8 cellular contexts compared by ENCODE assay signal in the genomic region with DNA sequence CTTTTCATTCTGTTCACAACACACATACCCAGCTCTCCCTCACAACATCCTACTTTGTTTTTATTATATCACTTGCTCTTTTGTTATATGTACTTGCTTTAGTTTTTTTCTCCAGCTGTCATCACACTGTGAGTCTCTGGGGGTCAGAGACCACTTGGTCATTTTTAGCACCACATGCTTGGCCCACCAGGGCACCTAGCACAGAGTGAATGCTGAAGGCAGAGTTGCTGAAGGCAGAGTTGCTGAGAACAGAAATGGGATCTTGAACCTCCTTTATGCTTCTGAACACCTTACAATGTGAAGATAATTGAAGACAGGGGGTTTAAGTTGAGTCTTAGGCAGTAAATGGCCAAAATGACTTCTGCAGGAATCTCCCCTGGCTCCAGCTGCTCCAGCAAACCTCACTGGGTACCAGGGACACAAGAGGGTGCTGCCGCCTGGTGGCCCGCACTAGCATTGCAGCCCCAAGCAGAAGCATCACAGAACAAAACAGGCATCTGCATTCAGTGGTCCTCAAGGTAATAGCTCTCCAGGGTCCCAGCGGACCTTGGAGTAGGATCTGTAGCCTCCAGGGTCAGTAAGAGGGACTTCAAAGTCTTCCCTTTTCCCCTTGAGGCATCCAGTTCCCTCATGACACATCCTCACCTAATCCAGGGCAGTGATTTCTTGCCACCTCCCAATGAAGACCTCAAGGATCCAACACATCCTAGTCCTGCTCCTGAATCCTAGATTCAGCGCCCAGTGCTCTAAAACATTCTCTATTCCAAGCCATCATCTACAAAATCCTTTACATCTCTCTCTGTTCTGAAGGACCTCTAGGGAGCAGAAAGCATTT.
DNase-seq lines count a peak whose midpoint lies in the region; ATAC-seq, FAIRE-seq and TF ChIP-seq lines count a peak whose summit lies in the region.
"Had no signal": no experiment of that assay in that cellular context is flagged by ENCODE, and none has a peak within 500 bp of the region (broad histone marks: within the 10 kb centered on the region; RNA-seq: fewer than 3 reads in every experiment).

No MANE protein-coding gene starts in this region.

- FAIRE-seq in D721Med (lab: Jason Lieb, UNC), result no peak

- no peak overlapping the region for H3K27ac Mint-ChIP-seq in natural killer cell

- peak; percentile 27 for TF ChIP-seq CTCF in D721Med (IDR thresholded peaks at IDR 0.05; ENCODE audit: insufficient read depth, missing control alignments)
- TF ChIP-seq CTCF in SU-DHL-6 (IDR thresholded peaks at IDR 0.05; ENCODE audit: insufficient read depth, low read length, poor library complexity, severe bottlenecking), result peak; percentile 94
- no peak for TF ChIP-seq CTCF in natural killer cell (IDR thresholded peaks at IDR 0.05)

- no peak for ATAC-seq in natural killer cell

- H2AFZ ChIP-seq in GM23248 (no peak overlapping the region), SU-DHL-6 (ENCODE audit: low read depth, low read length, severe bottlenecking) (no peak overlapping the region)

- H3K27me3 ChIP-seq in GM23248 (replicated peaks; ENCODE audit: insufficient read depth), result no peaks in the 10 kb centered on the region
- no peaks in the 10 kb centered on the region for H3K27me3 ChIP-seq in SU-DHL-6 (ENCODE audit: low read length)

- H3K4me1 Mint-ChIP-seq in natural killer cell, result no peaks in the 10 kb centered on the region

- H3K27ac ChIP-seq in GM23248 (no peak overlapping the region), SU-DHL-6 (ENCODE audit: low read depth, low read length) (no peak overlapping the region)

- H3K79me2 ChIP-seq in GM23248 (ENCODE audit: insufficient read depth) (no peaks in the 10 kb centered on the region), SU-DHL-6 (ENCODE audit: insufficient read depth, low read length) (no peaks in the 10 kb centered on the region)

- no peak overlapping the region for H3K4me3 Mint-ChIP-seq in natural killer cell

- H4K20me1 ChIP-seq in GM23248 (ENCODE audit: insufficient read depth), result no peaks in the 10 kb centered on the region
- no peaks in the 10 kb centered on the region for H4K20me1 ChIP-seq in SU-DHL-6 (ENCODE audit: low read depth, low read length)

- H3K36me3 ChIP-seq in GM23248 (ENCODE audit: low read depth) (no peaks in the 10 kb centered on the region), SU-DHL-6 (ENCODE audit: low read length) (no peaks in the 10 kb centered on the region)
- H3K36me3 ChIP-seq: HAP-1 had no signal

- H3K4me1 ChIP-seq in GM23248 (ENCODE audit: insufficient read depth), result no peaks in the 10 kb centered on the region
- H3K4me1 ChIP-seq: HAP-1 had no signal

- DNase-seq in D721Med (ENCODE audit: insufficient read length, low spot score) (no peak), GM23248 (peak; percentile 10), kidney tubule cell (ENCODE audit: low spot score) (peak; percentile 14), NCI-H187 (lab: John Stamatoyannopoulos, UW) (no peak), natural killer cell (no peak)
- DNase-seq in activated CD4-positive, alpha-beta T cell treated with anti-CD3 and anti-CD28 coated beads for 4 hours, result no peak

- 1 to 3% methylated on average over 4 of the region's 4 CpGs for WGBS in GM23248 (ENCODE audit: low coverage in 1 of 2, low lambda C conversion rate in 2 of 2, missing lambda C conversion rate in 2 of 2), 2 experiments

- no peaks in the 10 kb centered on the region for H3K9me2 ChIP-seq in GM23248 (ENCODE audit: insufficient read depth)
- H3K9me2 ChIP-seq in SU-DHL-6 (replicated peaks; ENCODE audit: insufficient read depth, low read length), result no peaks in the 10 kb centered on the region

- H3K9ac ChIP-seq in GM23248, result no peak overlapping the region
- H3K9ac ChIP-seq in SU-DHL-6 (ENCODE audit: low read length), result no peak overlapping the region

- peaks cover 17 to 22% of the 10 kb centered on the region in 2 donors for H3K9me3 Mint-ChIP-seq in natural killer cell

- H3K4me3 ChIP-seq in GM23248 (no peak overlapping the region), SU-DHL-6 (ENCODE audit: insufficient read depth, low read length, poor library complexity, severe bottlenecking) (no peak overlapping the region)
- H3K4me3 ChIP-seq: HAP-1 had no signal

- H3K36me3 Mint-ChIP-seq in natural killer cell, result no peaks in the 10 kb centered on the region

- H3K4me2 ChIP-seq in GM23248 (ENCODE audit: unreplicated experiment) (no peak overlapping the region), SU-DHL-6 (ENCODE audit: low read depth, low read length, poor library complexity, severe bottlenecking) (no peak overlapping the region)

- in situ Hi-C loops in GM23248 (cut with MboI), result no loop called here

- H3K9me3 ChIP-seq in GM23248 (ENCODE audit: low read depth) (no peaks in the 10 kb centered on the region), SU-DHL-6 (ENCODE audit: insufficient read depth, low read length) (no peaks in the 10 kb centered on the region)
- H3K9me3 ChIP-seq: HAP-1 had no signal

- intact Hi-C loops in natural killer cell (cut with micrococcal nuclease), result no loop called here

- no peaks in the 10 kb centered on the region for H3K27me3 Mint-ChIP-seq in natural killer cell (ENCODE audit: low read depth in 2 of 2)

- no peaks in the 10 kb centered on the region for H3F3A ChIP-seq in GM23248 (ENCODE audit: insufficient read depth)
- no peaks in the 10 kb centered on the region for H3F3A ChIP-seq in SU-DHL-6 (ENCODE audit: insufficient read depth)

Comparison
In these comparisons a context has a peak if more than half of its experiments do, and no peak if none do; other contexts are left out.
1. DNase-seq: peak in GM23248 (single experiment) and kidney tubule cell (single experiment); none in D721Med (single experiment), NCI-H187 (0 of 2), natural killer cell (single experiment) and activated CD4-positive, alpha-beta T cell treated with anti-CD3 and anti-CD28 coated beads for 4 hours (0 of 2).